Comparison of ENCODE assay signal across 1 cellular context in genomic region chr7:56051339-56052191, GRCh38.
TF ChIP-seq lines count a peak whose summit lies in the region.

Gene CCT6A (plus strand): TSS chr7:56051765. CDS start chr7:56051849, 84 bp downstream.
Gene PSPH (minus strand): TSS chr7:56051444. CDS start chr7:56021212, 30,232 bp downstream.

TF ChIP-seq in GM12878, 131 proteins besides CTCF, POLR2A, EP300 and RAD21 (continued from another document and continues in another):
- TF ChIP-seq ZBTB40 (IDR thresholded peaks at IDR 0.05; ENCODE audit: borderline replicate concordance), result no peak
- peak; percentile 67; the same call in 1 of the 2 replicates for TF ChIP-seq TAF1 (IDR thresholded peaks at IDR 0.05; ENCODE audit: borderline replicate concordance, low read depth, low read length)
- TF ChIP-seq PBX3 (IDR thresholded peaks at IDR 0.05; ENCODE audit: insufficient replicate concordance, low read depth, low read length), result no peak
- no peak for TF ChIP-seq TBL1XR1 (IDR thresholded peaks at IDR 0.05; ENCODE audit: low read depth, low read length)
- no peak for TF ChIP-seq STAT3 (IDR thresholded peaks at IDR 0.05; ENCODE audit: low read depth, low read length)
- TF ChIP-seq BACH1 (IDR thresholded peaks at IDR 0.05; ENCODE audit: borderline replicate concordance), result peak; percentile 72; the same call in 1 of the 2 replicates
- TF ChIP-seq MXI1 (IDR thresholded peaks at IDR 0.05; ENCODE audit: low read depth, low read length), result peak; percentile 90
- TF ChIP-seq NFIC (IDR thresholded peaks at IDR 0.05; ENCODE audit: low read depth, low read length), result no peak
- 0 out of 2 replicates have a peak, but pooled peaks have one; percentile 16 for TF ChIP-seq ZBED1 (IDR thresholded peaks at IDR 0.05; ENCODE audit: borderline replicate concordance)
- no peak for TF ChIP-seq HDAC6 (IDR thresholded peaks at IDR 0.05; ENCODE audit: unreplicated experiment)
- TF ChIP-seq NFYA (IDR thresholded peaks at IDR 0.05; ENCODE audit: borderline replicate concordance, low read depth, low read length), result no peak; the same call in 1 of the 2 replicates
- TF ChIP-seq MTA2 (IDR thresholded peaks at IDR 0.05; ENCODE audit: low read depth), result no peak
- TF ChIP-seq CREB1 (IDR thresholded peaks at IDR 0.05; ENCODE audit: low read depth), result peak; percentile 92
- no peak for TF ChIP-seq MTA3 (IDR thresholded peaks at IDR 0.05; ENCODE audit: borderline replicate concordance, low read length)
- TF ChIP-seq RCOR1 (conservative IDR thresholded peaks at IDR 0.05; ENCODE audit: low read depth, low read length), result no peak
- 0 out of 4 replicates have a peak, but pooled peaks of 1 of the 2 experiments have one; percentile 12 for TF ChIP-seq ETV6 (conservative IDR thresholded peaks at IDR 0.05 in 1 of 2, IDR thresholded peaks at IDR 0.05 in 1 of 2; ENCODE audit: borderline replicate concordance in 1 of 2, low read depth in 1 of 2)
- peak; percentile 54; the same call in 1 of the 2 replicates for TF ChIP-seq E2F4 (IDR thresholded peaks at IDR 0.05; ENCODE audit: low read depth, low read length)
- TF ChIP-seq FOS (IDR thresholded peaks at IDR 0.05; ENCODE audit: borderline replicate concordance, extremely low read depth, insufficient read length), result peak; percentile 71
- TF ChIP-seq RELB (IDR thresholded peaks at IDR 0.05; ENCODE audit: low read depth), result peak; percentile 93
- no peak; the same call in 1 of the 2 replicates for TF ChIP-seq ZNF217 (IDR thresholded peaks at IDR 0.05)
- TF ChIP-seq IRF3 (IDR thresholded peaks at IDR 0.05), result peak; percentile 77
- 0 out of 2 replicates have a peak, but pooled peaks have one; percentile 9 for TF ChIP-seq NR2C1 (IDR thresholded peaks at IDR 0.05)
- TF ChIP-seq TCF12 (IDR thresholded peaks at IDR 0.05; ENCODE audit: low read depth, low read length), result peak; percentile 27; the same call in 1 of the 2 replicates
- peak; percentile 80 for TF ChIP-seq GATAD2B (conservative IDR thresholded peaks at IDR 0.05; ENCODE audit: low read depth)
- TF ChIP-seq SMAD1 (IDR thresholded peaks at IDR 0.05; ENCODE audit: low read depth, partially characterized antibody), result no peak
- no peak for TF ChIP-seq SUZ12 (IDR thresholded peaks at IDR 0.05; ENCODE audit: unreplicated experiment)
- TF ChIP-seq USF1 (IDR thresholded peaks at IDR 0.05; ENCODE audit: borderline replicate concordance, extremely low read length, insufficient read depth, low read depth, low read length), result no peak
- TF ChIP-seq RELA (IDR thresholded peaks at IDR 0.05; ENCODE audit: borderline replicate concordance, partially characterized antibody), result no peak
- TF ChIP-seq EED (IDR thresholded peaks at IDR 0.05; ENCODE audit: low read depth), result peak; percentile 100
- TF ChIP-seq SMC3 (IDR thresholded peaks at IDR 0.05; ENCODE audit: borderline replicate concordance, low read length), result no peak
- TF ChIP-seq IKZF1 (conservative IDR thresholded peaks at IDR 0.05), result peak; percentile 99
- no peak for TF ChIP-seq CUX1 (IDR thresholded peaks at IDR 0.05; ENCODE audit: insufficient replicate concordance, low read depth, low read length)
- TF ChIP-seq MYB (IDR thresholded peaks at IDR 0.05; ENCODE audit: borderline replicate concordance, low read depth, low read length), result no peak
- TF ChIP-seq CREM (IDR thresholded peaks at IDR 0.05; ENCODE audit: low read depth), result peak; percentile 78
- no peak for TF ChIP-seq CBX3 (IDR thresholded peaks at IDR 0.05; ENCODE audit: borderline replicate concordance, low read depth)
- peak; percentile 86 for TF ChIP-seq YY1 (IDR thresholded peaks at IDR 0.05; ENCODE audit: low read depth, low read length)
- TF ChIP-seq JUNB (IDR thresholded peaks at IDR 0.05), result no peak
- peak; percentile 59 to 89; a peak in 3 of 4 replicates for TF ChIP-seq BHLHE40 (IDR thresholded peaks at IDR 0.05; ENCODE audit: borderline replicate concordance in 1 of 2, low read depth in 2 of 2, low read length in 1 of 2)
- no peak for TF ChIP-seq KLF5 (IDR thresholded peaks at IDR 0.05; ENCODE audit: partially characterized antibody)
- no peak for TF ChIP-seq MEF2A (IDR thresholded peaks at IDR 0.05; ENCODE audit: insufficient read depth, low read depth, low read length)
- no peak for TF ChIP-seq BRCA1 (IDR thresholded peaks at IDR 0.05; ENCODE audit: low read depth, low read length)
- TF ChIP-seq USF2 (IDR thresholded peaks at IDR 0.05; ENCODE audit: borderline replicate concordance, low read depth, low read length), result no peak
- peak; percentile 71; the same call in 1 of the 2 replicates for TF ChIP-seq CBFB (IDR thresholded peaks at IDR 0.05; ENCODE audit: low read depth)
- peak; percentile 90 for TF ChIP-seq POLR2AphosphoS5 (IDR thresholded peaks at IDR 0.05; ENCODE audit: low read length)
- peak; percentile 46; the same call in 1 of the 2 replicates for TF ChIP-seq SIN3A (IDR thresholded peaks at IDR 0.05; ENCODE audit: low read depth, low read length)
- TF ChIP-seq CHD1 (IDR thresholded peaks at IDR 0.05; ENCODE audit: low read depth, low read length), result 0 out of 2 replicates have a peak, but pooled peaks have one; percentile 46
